In the genomic region with DNA sequence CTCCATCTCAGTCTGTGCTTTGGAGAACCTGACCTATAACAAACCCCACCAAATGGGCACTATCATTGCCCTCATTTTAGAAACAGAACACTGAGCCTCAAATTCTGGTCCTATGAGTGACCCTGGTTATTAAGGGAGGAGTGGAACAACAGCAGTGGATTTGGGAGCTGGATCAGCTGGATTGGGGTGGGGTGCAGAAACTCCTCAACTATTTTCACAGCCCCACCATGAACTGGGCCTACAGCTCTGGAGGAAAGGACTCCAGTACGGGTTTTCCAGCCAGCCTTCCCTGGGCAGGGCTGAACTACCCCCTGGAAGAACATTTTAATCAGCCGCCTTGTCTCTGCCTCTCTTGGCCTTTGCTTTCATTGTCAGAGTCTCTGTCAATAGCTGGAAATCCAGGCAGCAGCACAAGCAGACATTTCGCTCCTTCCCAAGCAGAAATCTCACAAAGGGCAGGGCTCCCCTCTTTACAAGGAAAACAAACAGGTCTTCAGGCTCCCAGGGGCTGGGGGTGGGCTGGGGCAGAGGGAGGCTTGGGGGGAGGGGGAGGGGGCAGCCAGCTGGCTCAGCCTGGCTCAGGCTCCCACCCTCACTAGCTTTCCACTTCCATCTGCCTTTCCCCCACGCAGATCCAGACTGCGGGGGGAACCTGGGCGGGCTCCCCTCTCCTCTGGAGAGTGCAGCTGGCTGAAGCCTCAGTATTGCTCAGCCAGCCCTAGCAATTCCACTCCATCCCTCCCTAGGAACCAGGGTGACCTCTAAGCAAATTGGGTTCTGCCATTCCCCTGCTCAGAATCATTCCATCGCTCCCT, we compare ENCODE assay signal across 9 cellular contexts. TPM values are rescaled to one million over a fixed set of nuclear protein-coding genes. Genes with fewer than 3 reads are reported as not detected.
DNase-seq lines count a peak whose midpoint lies in the region; ATAC-seq, FAIRE-seq and TF ChIP-seq lines count a peak whose summit lies in the region.
"Had no signal": no experiment of that assay in that cellular context is flagged by ENCODE, and none has a peak within 500 bp of the region (broad histone marks: within the 10 kb centered on the region; RNA-seq: fewer than 3 reads in every experiment).

No MANE protein-coding gene starts in this region.

- 0 out of 5 replicates have a peak, but pooled peaks of 1 of the 2 experiments have one; percentile 19 for TF ChIP-seq RAD21 in A549 (conservative IDR thresholded peaks at IDR 0.05 in 1 of 2, IDR thresholded peaks at IDR 0.05 in 1 of 2)

- no peaks in the 10 kb centered on the region for H3K36me3 Mint-ChIP-seq in CD8-positive, alpha-beta memory T cell

- intact Hi-C loops in PC-9 (cut with micrococcal nuclease; ENCODE audit: unreplicated experiment) = loop anchor here (1.0 kb wide), 1 partner anchor 10 kb away; no protein-coding TSS in a partner anchor

- in situ Hi-C loops in KBM-7 (cut with MboI; ENCODE audit: low pct_unique_long_range_greater_than_20kb, low sequenced_read_pairs) = no loop called here

- H3K4me3 ChIP-seq in A549 (no peak overlapping the region), PC-9 (no peak overlapping the region)
- H3K4me3 ChIP-seq in CD8-positive, alpha-beta memory T cell (ENCODE audit: low read length) = no peak overlapping the region
- H3K4me3 ChIP-seq: BLaER1 had no signal

- no peaks in the 10 kb centered on the region for H3K9me3 ChIP-seq in A549
- no peaks in the 10 kb centered on the region for H3K9me3 ChIP-seq in PC-9 (ENCODE audit: insufficient read depth, low read depth)
- H3K9me3 ChIP-seq in CD8-positive, alpha-beta memory T cell (ENCODE audit: low read length) = no peaks in the 10 kb centered on the region
- H3K9me3 ChIP-seq: BLaER1 had no signal

- H3K27ac Mint-ChIP-seq in CD8-positive, alpha-beta memory T cell = no peak overlapping the region

- ATAC-seq in A549 (peak; percentile 68 to 91), HG02852 (IDR thresholded peaks at IDR 0.05; ENCODE audit: unreplicated experiment) (no peak)

- H4K20me1 ChIP-seq in PC-9 (ENCODE audit: insufficient read depth) = no peaks in the 10 kb centered on the region

- H3K9me3 Mint-ChIP-seq in CD8-positive, alpha-beta memory T cell = no peaks in the 10 kb centered on the region

- H3K36me3 ChIP-seq in PC-9 (ENCODE audit: low read depth) = no peaks in the 10 kb centered on the region
- H3K36me3 ChIP-seq in CD8-positive, alpha-beta memory T cell (ENCODE audit: insufficient read depth, low read length) = no peaks in the 10 kb centered on the region
- H3K36me3 ChIP-seq: BLaER1 had no signal

- POLR2A ChIA-PET in A549 (lab: Yijun Ruan, JAX) (interaction anchor here (1.1 kb wide), 1 partner anchor 12 kb away, joined by 10 read pairs; no protein-coding TSS in a partner anchor), PC-9 (lab: Charles Lee; ENCODE audit: unreplicated experiment) (no interaction called here), RWPE1 (lab: Yijun Ruan, JAX; ENCODE audit: low non-redundant PET) (interaction anchor here (1.6 kb wide), 1 partner anchor 12 kb away, joined by 7 read pairs; no protein-coding TSS in a partner anchor)
- POLR2A ChIA-PET in CD8-positive, alpha-beta memory T cell (lab: Charles Lee) = no interaction called here

- H3K27ac ChIP-seq in A549 (peak overlapping the region; percentile 64 to 79; a peak in 5 of 6 replicates), PC-9 (no peak overlapping the region), RWPE1 (no peak overlapping the region)
- no peak overlapping the region for H3K27ac ChIP-seq in CD8-positive, alpha-beta memory T cell (ENCODE audit: low read depth, low read length)
- H3K27ac ChIP-seq: BLaER1 had no signal

- WGBS in A549 (ENCODE audit: missing lambda C conversion rate) = 29% methylated on average over 7 of the region's 7 CpGs

- peaks cover 12 to 19% of the 10 kb centered on the region in 2 donors for H3K27me3 Mint-ChIP-seq in CD8-positive, alpha-beta memory T cell

- no peaks in the 10 kb centered on the region for H3K4me1 Mint-ChIP-seq in CD8-positive, alpha-beta memory T cell

- TF ChIP-seq CTCF in A549 (IDR thresholded peaks at IDR 0.05) (no peak), PC-9 (conservative IDR thresholded peaks at IDR 0.05) (no peak), RWPE1 (conservative IDR thresholded peaks at IDR 0.05; ENCODE audit: low read depth) (no peak)

- no peak for TF ChIP-seq EP300 in A549 (IDR thresholded peaks at IDR 0.05)

- no peak for FAIRE-seq in A549 (lab: Jason Lieb, UNC)

- no peak overlapping the region for H3K4me3 Mint-ChIP-seq in CD8-positive, alpha-beta memory T cell

- TF ChIP-seq POLR2A in A549 (IDR thresholded peaks at IDR 0.05; ENCODE audit: low read length) = no peak

- DNase-seq in A549 (ENCODE audit: low read depth in 1 of 2, low spot score in 1 of 2) = peak; percentile 72 to 75
- peak; percentile 72 for DNase-seq in KBM-7
- DNase-seq in PC-9 = peak; percentile 51 to 70
- peak; percentile 65 for DNase-seq in epidermal melanocyte (ENCODE audit: insufficient read length, low spot score)
- peak; percentile 80 for DNase-seq in midbrain (lab: John Stamatoyannopoulos, UW)
- DNase-seq in RWPE1 (ENCODE audit: low spot score) = no peak
- DNase-seq in CD8-positive, alpha-beta memory T cell = no peak

- no peaks in the 10 kb centered on the region; the same call in 1 of the 2 replicates for H3F3A ChIP-seq in PC-9 (ENCODE audit: insufficient read depth, low read depth)

- no peaks in the 10 kb centered on the region for H3K79me2 ChIP-seq in PC-9 (ENCODE audit: low read depth)

- H3K4me2 ChIP-seq in A549 = peak overlapping the region; percentile 64
- H3K4me2 ChIP-seq in PC-9 = peak overlapping the region; percentile 38
- H3K4me2 ChIP-seq: BLaER1 had no signal

- no peaks in the 10 kb centered on the region for H3K9me2 ChIP-seq in PC-9 (ENCODE audit: insufficient read depth)

- BruUV-seq in PC-9 (replicated peaks; lab: Mats Ljungman, UMichigan) = no TSS peak

- no peak overlapping the region for H2AFZ ChIP-seq in PC-9

- CTCF ChIA-PET in A549 (lab: Yijun Ruan, JAX) (interaction anchor here (0.6 to 1.3 kb wide), 6 partner anchors 9 to 390 kb away, joined by 3 to 4 read pairs (median 3); no protein-coding TSS in a partner anchor), PC-9 (lab: Charles Lee) (interaction anchor here (1.1 kb wide), 1 partner anchor 10 kb away, joined by 4 read pairs; no protein-coding TSS in a partner anchor), RWPE1 (lab: Yijun Ruan, JAX) (interaction anchor here (0.6 to 1.0 kb wide), 4 partner anchors 10 to 1293 kb away, joined by 3 to 4 read pairs (median 3); no protein-coding TSS in a partner anchor)
- CTCF ChIA-PET in CD8-positive, alpha-beta memory T cell (lab: Charles Lee) = interaction anchor here (1.3 kb wide), 1 partner anchor 10 kb away, joined by 3 read pairs; no protein-coding TSS in a partner anchor

- peaks cover 8% of the 10 kb centered on the region for H3K4me1 ChIP-seq in A549
- H3K4me1 ChIP-seq in PC-9 (replicated peaks; ENCODE audit: insufficient read depth) = peaks cover 9% of the 10 kb centered on the region
- no peaks in the 10 kb centered on the region for H3K4me1 ChIP-seq in CD8-positive, alpha-beta memory T cell (ENCODE audit: insufficient read depth, low read length)
- H3K4me1 ChIP-seq: BLaER1 had no signal

- no peaks in the 10 kb centered on the region for H3K27me3 ChIP-seq in PC-9 (ENCODE audit: insufficient read depth, low read depth)
- no peaks in the 10 kb centered on the region for H3K27me3 ChIP-seq in CD8-positive, alpha-beta memory T cell (ENCODE audit: insufficient read depth, low read length, poor library complexity, severe bottlenecking)

TF ChIP-seq in A549, 52 proteins besides CTCF, POLR2A, EP300 and RAD21:
- TF ChIP-seq ZC3H11A (IDR thresholded peaks at IDR 0.05) = no peak
- no peak for TF ChIP-seq EHF (CRISPR knock-in tag; IDR thresholded peaks at IDR 0.05)
TF ChIP-seq in A549: peak in this region for 0.

RNA-seq across cellular contexts. Expression of gene TLE3, which starts 13.7 kb away (rescaled TPM):
- polyA plus RNA-seq in A549 (2011; rRNA removed) = 4.6 and 6.6 TPM in 2 replicates
- 6.7 and 9.5 TPM in 2 replicates for polyA plus RNA-seq in A549 (2012; cell fraction: cytosol; rRNA removed)
- polyA plus RNA-seq in A549 (2012; cell fraction: nucleus; rRNA removed) = 17.4 and 28.4 TPM in 2 replicates
- 5.3 to 5.7 TPM (median 5.5 TPM) in 3 replicates for polyA plus RNA-seq in A549 (2017; fragmentation: RNase III; extraction: RNeasy Plus Mini Kit Qiagen cat#74134 plus additional on column Dnase treatment)
- 11.0 and 13.6 TPM in 2 replicates for polyA minus RNA-seq in A549 (2011; rRNA and poly(A)+ RNA removed)
- total RNA-seq in PC-9 (2021) = 51.3 and 72.4 TPM in 2 replicates
- 10 to 100 TPM; 73.1 to 76.5 TPM for total RNA-seq in CD8-positive, alpha-beta memory T cell
- 19.4 TPM for polyA plus RNA-seq in CD8-positive, alpha-beta memory T cell

Comparison
In these comparisons a context has a peak if more than half of its experiments do, and no peak if none do; other contexts are left out.
1. DNase-seq: peak in A549 (2 of 2), KBM-7 (single experiment), PC-9 (2 of 2), epidermal melanocyte (single experiment) and midbrain (single experiment); none in RWPE1 (single experiment) and CD8-positive, alpha-beta memory T cell (0 of 5).
2. H3K27ac ChIP-seq: peak in A549 (2 of 2); none in PC-9 (single experiment), RWPE1 (single experiment) and CD8-positive, alpha-beta memory T cell (single experiment).
3. POLR2A ChIA-PET loops: an anchor here in A549 (1.1 kb wide) and RWPE1 (1.6 kb wide); none called in PC-9 and CD8-positive, alpha-beta memory T cell.